8 cellular contexts compared by ENCODE assay signal in genomic region chr9:35907732-35908483, GRCh38. TPM values are rescaled to one million over a fixed set of nuclear protein-coding genes. Genes with fewer than 3 reads are reported as not detected.
DNase-seq lines count a peak whose midpoint lies in the region; TF ChIP-seq lines count a peak whose summit lies in the region.

No MANE protein-coding gene starts in this region.

- POLR2A ChIA-PET in activated CD4-positive, alpha-beta memory T cell treated with anti-CD3 and anti-CD28 coated beads for 36 hours (lab: Charles Lee), result no interaction called here

- H3K4me3 Mint-ChIP-seq in activated CD4-positive, alpha-beta memory T cell treated with anti-CD3 and anti-CD28 coated beads for 36 hours, result no peak overlapping the region

- H3K9me3 Mint-ChIP-seq in activated CD4-positive, alpha-beta memory T cell treated with anti-CD3 and anti-CD28 coated beads for 36 hours, result no peaks in the 10 kb centered on the region

- peak overlapping the region; percentile 87 for H3K27ac ChIP-seq in caudate nucleus (ENCODE audit: low read depth, low read length)

- CTCF ChIA-PET in activated CD4-positive, alpha-beta memory T cell treated with anti-CD3 and anti-CD28 coated beads for 36 hours (lab: Charles Lee), result interaction anchor here (0.6 to 1.2 kb wide), 4 partner anchors 13 to 47 kb away, joined by 3 to 7 read pairs (median 3); no protein-coding TSS in a partner anchor

- DNase-seq in NCI-H2107 treated with DMSO at 0.1 percent for 48 hours (lab: John Stamatoyannopoulos, UW; ENCODE audit: unreplicated experiment) (peak; percentile 48), NCI-H2107 (lab: John Stamatoyannopoulos, UW) (no peak), NCI-H446 treated with DMSO at 0.1 percent for 48 hours (lab: John Stamatoyannopoulos, UW) (peak; percentile 75), caudate nucleus (lab: John Stamatoyannopoulos, UW) (peak in 3 of 61 donors; percentile 9 to 73 (median 38)), kidney epithelial cell (ENCODE audit: low read depth) (peak; percentile 79), stromal cell of bone marrow (ENCODE audit: low read depth) (peak; percentile 64)
- no peak for DNase-seq in activated CD4-positive, alpha-beta memory T cell treated with anti-CD3 and anti-CD28 coated beads for 36 hours
- no peak for DNase-seq in stimulated activated CD4-positive, alpha-beta T cell treated with anti-CD3 and anti-CD28 coated beads, Interleukin-4, amount 100 ng/mL, for 4 hours

- no peaks in the 10 kb centered on the region for H3K36me3 ChIP-seq in kidney epithelial cell (ENCODE audit: control insufficient read depth, insufficient read depth, low read length)

- no peak overlapping the region for H3K27ac Mint-ChIP-seq in activated CD4-positive, alpha-beta memory T cell treated with anti-CD3 and anti-CD28 coated beads for 36 hours

- H3K27me3 Mint-ChIP-seq in activated CD4-positive, alpha-beta memory T cell treated with anti-CD3 and anti-CD28 coated beads for 36 hours, result peaks cover under 1% of the 10 kb centered on the region

- H3K4me1 Mint-ChIP-seq in activated CD4-positive, alpha-beta memory T cell treated with anti-CD3 and anti-CD28 coated beads for 36 hours (ENCODE audit: low read depth), result peaks cover 61% of the 10 kb centered on the region

- TF ChIP-seq CTCF in kidney epithelial cell (IDR thresholded peaks at IDR 0.05; ENCODE audit: insufficient read depth, low read length, poor library complexity, severe bottlenecking), result no peak

- H3K4me3 ChIP-seq in kidney epithelial cell (ENCODE audit: low read depth, low read length), result no peak overlapping the region

- no peaks in the 10 kb centered on the region for H3K36me3 Mint-ChIP-seq in activated CD4-positive, alpha-beta memory T cell treated with anti-CD3 and anti-CD28 coated beads for 36 hours

- intact Hi-C loops in activated CD4-positive, alpha-beta memory T cell treated with anti-CD3 and anti-CD28 coated beads for 36 hours (cut with micrococcal nuclease), result no loop called here

- H3K27me3 ChIP-seq in kidney epithelial cell (ENCODE audit: control insufficient read depth, insufficient read depth, low read length), result no peaks in the 10 kb centered on the region

RNA-seq across cellular contexts. Expression of gene SPAAR, which starts 1.4 kb away (rescaled TPM):
- not detected in 2 replicates for total RNA-seq in kidney epithelial cell
- not detected for total RNA-seq in activated CD4-positive, alpha-beta memory T cell treated with anti-CD3 and anti-CD28 coated beads for 36 hours

RNA-seq across cellular contexts. Expression of gene HRCT1, which starts 1.9 kb away (rescaled TPM):
- 0.58 TPM in 1 of 2 replicates, not detected in the other for total RNA-seq in kidney epithelial cell
- not detected for total RNA-seq in activated CD4-positive, alpha-beta memory T cell treated with anti-CD3 and anti-CD28 coated beads for 36 hours

RNA-seq across cellular contexts. Expression of gene OR13J1, which starts 37.7 kb away (rescaled TPM):
- not detected in 2 replicates for total RNA-seq in kidney epithelial cell
- not detected for total RNA-seq in activated CD4-positive, alpha-beta memory T cell treated with anti-CD3 and anti-CD28 coated beads for 36 hours

RNA-seq across cellular contexts. Expression of gene OR2S2, which starts 50.0 kb away (rescaled TPM):
- not detected in 2 replicates for total RNA-seq in kidney epithelial cell
- not detected for total RNA-seq in activated CD4-positive, alpha-beta memory T cell treated with anti-CD3 and anti-CD28 coated beads for 36 hours

Comparison
In these comparisons a context has a peak if more than half of its experiments do, and no peak if none do; other contexts are left out.
1. DNase-seq: peak in NCI-H2107 treated with DMSO at 0.1 percent for 48 hours (single experiment), NCI-H446 treated with DMSO at 0.1 percent for 48 hours (single experiment), kidney epithelial cell (single experiment) and stromal cell of bone marrow (single experiment); none in NCI-H2107 (single experiment), activated CD4-positive, alpha-beta memory T cell treated with anti-CD3 and anti-CD28 coated beads for 36 hours (single experiment) and stimulated activated CD4-positive, alpha-beta T cell treated with anti-CD3 and anti-CD28 coated beads, Interleukin-4, amount 100 ng/mL, for 4 hours (0 of 2).